In genomic region chr6:47477497-47478232, GRCh38 we compare ENCODE assay signal across 8 cellular contexts. TPM values are rescaled to one million over a fixed set of nuclear protein-coding genes. Genes with fewer than 3 reads are reported as not detected.
A peak's percentile ranks its signal among the peaks of the same experiment; 100 is the strongest.
DNase-seq lines count a peak whose midpoint lies in the region; ATAC-seq, FAIRE-seq and TF ChIP-seq lines count a peak whose summit lies in the region.

Gene CD2AP (plus strand): TSS chr6:47477789. CDS start chr6:47478245, 456 bp downstream.

- peak; percentile 81 for DNase-seq in NCI-H128 (lab: John Stamatoyannopoulos, UW; ENCODE audit: unreplicated experiment)
- peak; percentile 40 to 75 for DNase-seq in SW 1271 (lab: John Stamatoyannopoulos, UW)
- DNase-seq in activated naive CD8-positive, alpha-beta T cell treated with anti-CD3 and anti-CD28 coated beads, Interleukin-2, amount 50 U/mL, for 16 hours (ENCODE audit: low read depth, low spot score): peak; percentile 80
- DNase-seq in Right ventricle myocardium inferior (ENCODE audit: missing footprints): peak; percentile 91
- DNase-seq in pancreas: peak; percentile 89 to 94 (median 90)
- peak; percentile 72 to 92 for DNase-seq in tibial artery

- intact Hi-C loops in Right ventricle myocardium inferior (cut with DNase I) (loop anchor here (2.0 to 5.0 kb wide), 4 partner anchors 21 to 125 kb away; no protein-coding TSS in a partner anchor), pancreas (cut with DNase I) (loop anchor here in 1 of 3 donors (10.0 kb wide), 1 partner anchor 63 kb away; no protein-coding TSS in a partner anchor), tibial artery (cut with DNase I; ENCODE audit: low total_unique reads) (no loop called here)

- ATAC-seq in HG02759 (IDR thresholded peaks at IDR 0.05; ENCODE audit: unreplicated experiment) (peak; percentile 89), Right ventricle myocardium inferior (peak; percentile 97), pancreas (peak; percentile 83 to 93 (median 92))

- TF ChIP-seq CTCF in GM12875 (IDR thresholded peaks at IDR 0.05; ENCODE audit: borderline replicate concordance, insufficient read depth, low read depth, low read length) (peak; percentile 12; the same call in 1 of the 2 replicates), pancreas (IDR thresholded peaks at IDR 0.05) (no peak), tibial artery (IDR thresholded peaks at IDR 0.05) (no peak)

- FAIRE-seq in pancreas (lab: Jason Lieb, UNC): no peak

- peak within 1 kb of the TSS; percentile 78 for H3K4me3 ChIP-seq in GM12875 (ENCODE audit: low read depth, low read length)
- H3K4me3 ChIP-seq in pancreas: peak within 1 kb of the TSS; percentile 88 to 96 (median 92)
- peak within 1 kb of the TSS; percentile 81 to 91 for H3K4me3 ChIP-seq in tibial artery

- H3K27me3 ChIP-seq in pancreas (no peaks in the 10 kb centered on the region), tibial artery (no peaks in the 10 kb centered on the region)

- H3K27ac ChIP-seq in pancreas (peak within 1 kb of the TSS; percentile 96 to 99 (median 98)), tibial artery (peak within 1 kb of the TSS; percentile 94 to 97)

- H3K36me3 ChIP-seq in pancreas (no peaks in the 10 kb centered on the region), tibial artery (no peaks in the 10 kb centered on the region)

- WGBS in pancreas, 2 donors: 0 to 1% methylated on average over 45 to 83 of the region's 83 CpGs

- H3K4me1 ChIP-seq in pancreas (peaks cover 0 to 22% (median 20%) of the 10 kb centered on the region in 3 donors), tibial artery (peaks cover 0 to 19% (median 8%) of the 10 kb centered on the region in 4 donors)

- H3K9me3 ChIP-seq in pancreas: no peaks in the 10 kb centered on the region
- H3K9me3 ChIP-seq in tibial artery: no peaks in the 10 kb centered on the region

RNA-seq across cellular contexts. Expression of gene CD2AP, which starts in this region (rescaled TPM):
- total RNA-seq in Right ventricle myocardium inferior (10.0 TPM), pancreas (10 to 100 TPM; 15.9 to 38.5 (median 19.7) TPM)
- 10 to 100 TPM in 1 of 2 donors, 1 to 10 TPM in 1; 7.6 to 11.3 TPM for polyA plus RNA-seq in pancreas

Comparison
In these comparisons a context has a peak if more than half of its experiments do, and no peak if none do; other contexts are left out.
1. Peak in every context shown above with its lines: DNase-seq, ATAC-seq, H3K4me3 ChIP-seq and H3K27ac ChIP-seq.